Comparison of ENCODE assay signal across 12 cellular contexts in the genomic region with DNA sequence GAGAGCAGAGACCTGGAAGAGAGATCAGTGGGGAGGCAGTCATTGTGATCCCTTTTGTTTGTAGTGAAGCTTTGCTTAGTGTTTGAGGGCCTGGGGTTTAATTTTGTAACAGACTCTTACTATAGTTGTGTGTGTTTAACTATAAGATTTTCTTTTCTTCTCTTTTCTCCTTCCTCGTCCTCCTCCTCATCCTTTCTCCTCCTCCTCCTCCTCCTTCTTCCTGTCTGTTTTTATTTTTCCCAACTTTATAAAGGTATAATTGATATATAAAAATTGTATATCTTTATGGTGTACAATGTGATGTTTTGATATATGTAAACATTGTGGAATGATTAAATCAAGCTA.
DNase-seq lines count a peak whose midpoint lies in the region; ATAC-seq and TF ChIP-seq lines count a peak whose summit lies in the region.
"Had no signal": no experiment of that assay in that cellular context is flagged by ENCODE, and none has a peak within 500 bp of the region (broad histone marks: within the 10 kb centered on the region; RNA-seq: fewer than 3 reads in every experiment).

No MANE protein-coding gene starts in this region.

- POLR2A ChIA-PET in Panc1 (lab: Charles Lee) = interaction anchor here (0.7 kb wide), 2 partner anchors 11 to 105 kb away, joined by 3 read pairs; no protein-coding TSS in a partner anchor

- no TSS peak for BruUV-seq in Panc1 (replicated peaks; lab: Mats Ljungman, UMichigan)

- H3K27ac ChIP-seq in Panc1 (ENCODE audit: low read length) = peak overlapping the region; percentile 84
- peak overlapping the region in 54 of 59 donors; percentile 2 to 86 (median 69) for H3K27ac ChIP-seq in dorsolateral prefrontal cortex
- peak overlapping the region; percentile 30 for H3K27ac ChIP-seq in muscle layer of colon (ENCODE audit: low read depth, low read length)
- H3K27ac ChIP-seq in thyroid gland = peak overlapping the region; percentile 90 to 96 (median 91)

- TF ChIP-seq CTCF in Panc1 (IDR thresholded peaks at IDR 0.05) (peak; percentile 27; the same call in 1 of the 2 replicates), dorsolateral prefrontal cortex (IDR thresholded peaks at IDR 0.05 in 54 of 56, conservative IDR thresholded peaks at IDR 0.05 in 2 of 56; ENCODE audit: low read depth in 1 of 56, partially characterized antibody in 56 of 56) (peak in 1 of 56 donors; percentile 1), thyroid gland (IDR thresholded peaks at IDR 0.05) (peak in 1 of 6 experiments; percentile 0)

- no peak overlapping the region for H3K9ac ChIP-seq in muscle layer of colon (ENCODE audit: low read length)

- H3K9me3 ChIP-seq in Panc1 (ENCODE audit: control insufficient read depth, insufficient read depth, low read depth, low read length) (no peaks in the 10 kb centered on the region), muscle layer of colon (ENCODE audit: low read length) (no peaks in the 10 kb centered on the region), thyroid gland (no peaks in the 10 kb centered on the region)

- peaks cover 59% of the 10 kb centered on the region for H3K4me1 ChIP-seq in Panc1 (ENCODE audit: control insufficient read depth, insufficient read depth, low read length)
- peaks cover 44% of the 10 kb centered on the region for H3K4me1 ChIP-seq in muscle layer of colon (ENCODE audit: insufficient read depth, low read length)
- H3K4me1 ChIP-seq in thyroid gland = peaks cover 42 to 91% of the 10 kb centered on the region in 2 donors

- TF ChIP-seq POLR2A in thyroid gland (IDR thresholded peaks at IDR 0.05) = peak in 1 of 2 donors; percentile 54

- intact Hi-C loops in Panc1 (cut with micrococcal nuclease; ENCODE audit: unreplicated experiment) = no loop called here
- intact Hi-C loops in dorsolateral prefrontal cortex (cut with DNase I) = loop anchor here in 1 of 2 donors (1.0 kb wide), 1 partner anchor 25 kb away; no protein-coding TSS in a partner anchor
- intact Hi-C loops in thyroid gland (cut with DNase I) = no loop called here

- WGBS in thyroid gland, 2 donors = 37 to 42% methylated on average over 1 of the region's 1 CpG

- DNase-seq in Panc1 (ENCODE audit: low read depth, low spot score) (no peak), dorsolateral prefrontal cortex (no peak), thyroid gland (no peak), NCI-H748 treated with DMSO at 0.1 percent for 48 hours (lab: John Stamatoyannopoulos, UW) (no peak)
- DNase-seq: activated CD8-positive, alpha-beta T cell treated with anti-CD3 and anti-CD28 coated beads for 36 hours; activated naive CD4-positive, alpha-beta T cell treated with anti-CD3 and anti-CD28 coated beads for 36 hours; NCI-H1436 treated with DMSO at 0.1 percent for 48 hours; stimulated activated CD4-positive, alpha-beta T cell treated with anti-CD3 and anti-CD28 coated beads, Interleukin-12 subunit alpha, Interleukin-12 subunit beta, amount 100 ng/mL, for 4 hours; T-helper 2 cell had no signal

- H3K4me3 ChIP-seq in Panc1 (ENCODE audit: low read depth in 2 of 2, low read length in 2 of 2) = no peak overlapping the region
- H3K4me3 ChIP-seq in dorsolateral prefrontal cortex = peak overlapping the region in 2 of 59 donors; percentile 2 to 9
- H3K4me3 ChIP-seq in muscle layer of colon (ENCODE audit: low read depth in 1 of 2, low read length in 2 of 2) = no peak overlapping the region
- no peak overlapping the region for H3K4me3 ChIP-seq in thyroid gland (replicated peaks in 1 of 3)

- in situ Hi-C loops in Panc1 (cut with HindIII; ENCODE audit: low pct_unique_long_range_greater_than_20kb, low sequenced_read_pairs) = no loop called here

- H3K27me3 ChIP-seq in Panc1 (ENCODE audit: control insufficient read depth, insufficient read depth, low read length) = no peaks in the 10 kb centered on the region
- H3K27me3 ChIP-seq in dorsolateral prefrontal cortex = no peaks in the 10 kb centered on the region
- H3K27me3 ChIP-seq in muscle layer of colon (ENCODE audit: control insufficient read depth in 1 of 2, insufficient read depth in 2 of 2, low read length in 2 of 2) = no peaks in the 10 kb centered on the region
- no peaks in the 10 kb centered on the region for H3K27me3 ChIP-seq in thyroid gland

- no peaks in the 10 kb centered on the region for H3K36me3 ChIP-seq in Panc1 (ENCODE audit: control insufficient read depth, insufficient read depth, low read length)
- no peaks in the 10 kb centered on the region for H3K36me3 ChIP-seq in muscle layer of colon (ENCODE audit: insufficient read depth, low read length)
- H3K36me3 ChIP-seq in thyroid gland = no peaks in the 10 kb centered on the region

- CTCF ChIA-PET in Panc1 (lab: Charles Lee) = interaction anchor here (0.5 to 1.5 kb wide), 5 partner anchors 16 to 82 kb away, joined by 3 to 6 read pairs (median 6); no protein-coding TSS in a partner anchor

- ATAC-seq in Panc1 (no peak), HG03521 (IDR thresholded peaks at IDR 0.05; ENCODE audit: unreplicated experiment) (no peak), HG02852 (IDR thresholded peaks at IDR 0.05; ENCODE audit: unreplicated experiment) (no peak)
- ATAC-seq: activated CD8-positive, alpha-beta T cell treated with anti-CD3 and anti-CD28 coated beads for 36 hours had no signal

Comparison
In these comparisons a context has a peak if more than half of its experiments do, and no peak if none do; other contexts are left out.
1. H3K27ac ChIP-seq: peak in every context shown above with its lines; median percentile 91 in thyroid gland; 84 in Panc1; 69 in dorsolateral prefrontal cortex; 30 in muscle layer of colon.